1 cellular context compared by ENCODE assay signal in the genomic region with DNA sequence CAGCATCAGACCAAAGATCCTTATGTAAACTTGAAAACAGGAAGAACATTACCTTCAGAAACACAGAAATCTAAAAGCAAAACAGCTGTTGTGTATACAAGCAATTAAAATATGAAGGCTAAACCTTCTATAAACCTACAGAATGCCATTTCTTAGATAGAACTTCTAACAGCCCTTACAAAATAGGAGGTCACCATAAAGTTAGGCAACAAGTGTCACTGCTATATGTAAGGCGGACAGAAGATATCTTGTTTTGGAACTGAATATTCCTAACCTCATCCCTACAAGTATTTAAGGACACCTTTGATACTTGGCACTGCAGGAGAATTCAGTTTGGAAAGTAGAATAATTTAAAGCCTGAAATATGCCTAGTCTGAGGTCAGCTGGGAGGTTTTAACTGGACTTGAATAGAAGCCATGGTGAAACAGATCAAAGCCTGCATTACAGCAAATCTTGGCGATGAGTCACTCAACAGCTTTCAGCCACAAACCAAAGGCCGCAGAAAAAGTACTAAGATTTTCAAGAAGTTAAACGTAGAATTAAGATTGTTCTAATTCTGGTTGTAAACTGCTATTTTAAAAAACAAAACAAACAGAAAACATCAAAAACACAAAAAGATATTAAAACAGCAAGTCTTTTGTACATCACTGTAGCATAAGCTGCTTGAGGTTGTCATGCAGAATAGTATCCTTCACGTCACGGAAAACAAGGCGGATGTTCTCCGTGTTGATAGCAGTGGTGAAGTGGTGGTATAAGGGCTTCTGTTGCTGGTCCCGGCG.
TF ChIP-seq lines count a peak whose summit lies in the region.

No MANE protein-coding gene starts in this region.

TF ChIP-seq in IMR-90, 13 proteins besides CTCF, POLR2A, EP300 and RAD21 (continued from another document):
- TF ChIP-seq, protein P1, sequence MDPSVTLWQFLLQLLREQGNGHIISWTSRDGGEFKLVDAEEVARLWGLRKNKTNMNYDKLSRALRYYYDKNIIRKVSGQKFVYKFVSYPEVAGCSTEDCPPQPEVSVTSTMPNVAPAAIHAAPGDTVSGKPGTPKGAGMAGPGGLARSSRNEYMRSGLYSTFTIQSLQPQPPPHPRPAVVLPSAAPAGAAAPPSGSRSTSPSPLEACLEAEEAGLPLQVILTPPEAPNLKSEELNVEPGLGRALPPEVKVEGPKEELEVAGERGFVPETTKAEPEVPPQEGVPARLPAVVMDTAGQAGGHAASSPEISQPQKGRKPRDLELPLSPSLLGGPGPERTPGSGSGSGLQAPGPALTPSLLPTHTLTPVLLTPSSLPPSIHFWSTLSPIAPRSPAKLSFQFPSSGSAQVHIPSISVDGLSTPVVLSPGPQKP (IDR thresholded peaks at IDR 0.05; ENCODE audit: borderline replicate concordance, low read depth, low read length) = no peak
- TF ChIP-seq SMC3 (IDR thresholded peaks at IDR 0.05; ENCODE audit: low read depth, low read length) = no peak
- TF ChIP-seq MXI1 (IDR thresholded peaks at IDR 0.05; ENCODE audit: borderline replicate concordance, low read depth, low read length) = no peak
- TF ChIP-seq RCOR1 (IDR thresholded peaks at IDR 0.05; ENCODE audit: insufficient replicate concordance, low read length) = no peak
- TF ChIP-seq MAZ (IDR thresholded peaks at IDR 0.05; ENCODE audit: borderline replicate concordance, low read depth, low read length) = no peak
TF ChIP-seq in IMR-90: peak in this region for 2.
